ENCODE assay signal across 1 cellular context in the genomic region with DNA sequence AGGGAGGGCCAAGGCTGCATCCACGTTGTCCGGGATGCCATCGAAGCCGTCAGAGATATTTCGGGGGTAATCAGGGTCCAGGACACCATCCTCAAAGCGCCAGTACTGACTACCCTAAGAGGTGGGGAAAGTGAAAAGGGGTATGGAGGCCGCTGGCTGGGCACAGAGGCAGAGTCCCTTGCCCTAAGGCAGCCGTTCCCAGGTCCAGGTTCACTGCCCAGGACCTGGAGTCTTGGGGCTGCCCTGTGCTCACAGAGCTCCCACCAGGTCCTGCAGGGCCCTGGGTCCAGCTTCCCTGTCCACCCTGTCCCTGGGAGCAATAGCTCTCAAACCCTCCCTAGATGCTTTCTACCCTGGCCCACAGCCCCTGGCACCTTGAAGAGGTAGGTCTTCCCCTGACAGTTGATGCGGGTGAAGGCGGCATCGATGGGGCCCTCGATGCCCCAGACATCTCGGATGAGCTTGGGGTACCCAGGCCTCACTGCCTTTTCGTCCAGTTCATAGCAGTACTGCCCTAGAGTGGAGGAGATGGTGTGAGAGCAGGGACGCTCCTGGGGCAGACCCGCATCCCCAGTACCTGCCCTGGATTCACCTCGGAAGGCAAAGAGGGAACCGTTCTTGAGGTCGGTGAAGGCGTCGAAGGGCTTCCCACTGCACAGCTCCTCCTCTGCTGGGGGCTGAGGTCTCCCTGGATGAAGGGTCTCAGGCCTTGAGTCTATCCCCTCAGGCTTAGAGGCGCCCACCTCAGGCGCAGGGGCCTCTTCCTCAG.
TF ChIP-seq lines count a peak whose summit lies in the region.

No MANE protein-coding gene starts in this region.

TF ChIP-seq in A549, 52 proteins besides CTCF, POLR2A, EP300 and RAD21:
- TF ChIP-seq ZNF302 (CRISPR knock-in tag; IDR thresholded peaks at IDR 0.05) = no peak
- TF ChIP-seq NR3C1 (IDR thresholded peaks at IDR 0.05) = no peak
- no peak for TF ChIP-seq SMC3 (IDR thresholded peaks at IDR 0.05)
- no peak for TF ChIP-seq ZSCAN20 (CRISPR knock-in tag; IDR thresholded peaks at IDR 0.05)
- TF ChIP-seq HOXA7 (CRISPR knock-in tag; IDR thresholded peaks at IDR 0.05) = no peak
- TF ChIP-seq EHF (CRISPR knock-in tag; IDR thresholded peaks at IDR 0.05) = no peak
- TF ChIP-seq RNF2 (IDR thresholded peaks at IDR 0.05; ENCODE audit: borderline replicate concordance, low read depth) = no peak
- TF ChIP-seq ZFP36 (IDR thresholded peaks at IDR 0.05; ENCODE audit: borderline replicate concordance, partially characterized antibody) = no peak
- no peak for TF ChIP-seq RARB (CRISPR knock-in tag; IDR thresholded peaks at IDR 0.05)
